ENCODE assay signal across 27 cellular contexts in genomic region chr12:125988545-125988944, GRCh38.
"Had no signal": no experiment of that assay in that cellular context is flagged by ENCODE, and none has a peak within 500 bp of the region (broad histone marks: within the 10 kb centered on the region; RNA-seq: fewer than 3 reads in every experiment).

No MANE protein-coding gene starts in this region.

- H3K36me3 ChIP-seq: gastroesophageal sphincter, heart left ventricle, left lung, prostate gland, right atrium auricular region, sigmoid colon, tibial artery, upper lobe of left lung had no signal

- H3K27me3 ChIP-seq: right atrium auricular region, testis had no signal

- FAIRE-seq: endometrium, islet of Langerhans, urothelium cell line had no signal

- H3K4me1 ChIP-seq: prostate gland, testis had no signal

- ATAC-seq: esophagus mucosa; gastroesophageal sphincter; heart left ventricle; left cardiac atrium; left lung; naive thymus-derived CD8-positive, alpha-beta T cell; stimulated activated effector memory CD8-positive, alpha-beta T cell treated with anti-CD3 and anti-CD28 coated beads, Interleukin-12 subunit alpha, Interleukin-12 subunit beta, amount 100 ng/mL, for 72 hours; stimulated activated naive CD8-positive, alpha-beta T cell treated with anti-CD3 and anti-CD28 coated beads, Interleukin-15, Interleukin-2, amounts not matched to agents 100 U/mL and 50 U/mL, for 24 hours had no signal

- DNase-seq: dermis blood vessel endothelial cell; effector memory CD4-positive, alpha-beta T cell; foreskin fibroblast; heart left ventricle; left cardiac atrium; left lung; naive thymus-derived CD8-positive, alpha-beta T cell; nephron progenitor cell; nucleus accumbens; sigmoid colon; stimulated activated CD4-positive, alpha-beta T cell treated with anti-CD3 and anti-CD28 coated beads, Interleukin-2, amount 100 ng/mL, for 24 hours; stimulated activated CD4-positive, alpha-beta T cell treated with anti-CD3 and anti-CD28 coated beads, Interleukin-4, amount 100 ng/mL, for 24 hours; stimulated activated naive CD8-positive, alpha-beta T cell treated with anti-CD3 and anti-CD28 coated beads, Interleukin-15, Interleukin-2, amounts not matched to agents 100 U/mL and 50 U/mL, for 24 hours; substantia nigra; testis; tibial artery; upper lobe of left lung had no signal

- H3K4me1 Mint-ChIP-seq: stimulated activated effector memory CD8-positive, alpha-beta T cell treated with anti-CD3 and anti-CD28 coated beads, Interleukin-12 subunit alpha, Interleukin-12 subunit beta, amount 100 ng/mL, for 72 hours had no signal

- H3K27ac ChIP-seq: coronary artery, gastroesophageal sphincter, heart left ventricle, hepatocyte, left lung, prostate gland, right atrium auricular region, sigmoid colon, testis, tibial artery, upper lobe of left lung had no signal

- H3K4me3 ChIP-seq: coronary artery, gastroesophageal sphincter, heart left ventricle, hepatocyte, left lung, prostate gland, right atrium auricular region, sigmoid colon, testis, tibial artery, upper lobe of left lung had no signal

- H3K27ac Mint-ChIP-seq: naive thymus-derived CD8-positive, alpha-beta T cell; nephron progenitor cell; stimulated activated effector memory CD8-positive, alpha-beta T cell treated with anti-CD3 and anti-CD28 coated beads, Interleukin-12 subunit alpha, Interleukin-12 subunit beta, amount 100 ng/mL, for 72 hours had no signal

- H3K9me3 Mint-ChIP-seq: nephron progenitor cell had no signal

- H3K4me3 Mint-ChIP-seq: naive thymus-derived CD8-positive, alpha-beta T cell; nephron progenitor cell; stimulated activated effector memory CD8-positive, alpha-beta T cell treated with anti-CD3 and anti-CD28 coated beads, Interleukin-12 subunit alpha, Interleukin-12 subunit beta, amount 100 ng/mL, for 72 hours had no signal

- H3K9me3 ChIP-seq: gastroesophageal sphincter, heart left ventricle, left lung, prostate gland, right atrium auricular region, sigmoid colon, testis, tibial artery, upper lobe of left lung had no signal

- H3K36me3 Mint-ChIP-seq: naive thymus-derived CD8-positive, alpha-beta T cell; stimulated activated effector memory CD8-positive, alpha-beta T cell treated with anti-CD3 and anti-CD28 coated beads, Interleukin-12 subunit alpha, Interleukin-12 subunit beta, amount 100 ng/mL, for 72 hours had no signal
